ENCODE assay signal across 11 cellular contexts in genomic region chr21:34877485-34878128, GRCh38.
A peak's percentile ranks its signal among the peaks of the same experiment; 100 is the strongest.
DNase-seq lines count a peak whose midpoint lies in the region; ATAC-seq and TF ChIP-seq lines count a peak whose summit lies in the region.
"Had no signal": no experiment of that assay in that cellular context is flagged by ENCODE, and none has a peak within 500 bp of the region (broad histone marks: within the 10 kb centered on the region; RNA-seq: fewer than 3 reads in every experiment).

No MANE protein-coding gene starts in this region.

- peak overlapping the region; percentile 86 for H3K4me2 ChIP-seq in PC-9

- peaks cover 68% of the 10 kb centered on the region for H3F3A ChIP-seq in PC-9 (ENCODE audit: insufficient read depth, low read depth)

- no peak overlapping the region for H3K4me3 Mint-ChIP-seq in activated T-cell treated with anti-CD3 and anti-CD28 coated beads, Interleukin-2, amount 50 U/mL, for 24 hours

- no peak for TF ChIP-seq CTCF in PC-9 (conservative IDR thresholded peaks at IDR 0.05)
- TF ChIP-seq CTCF in transverse colon (IDR thresholded peaks at IDR 0.05): no peak

- H3K9me2 ChIP-seq in PC-9 (ENCODE audit: insufficient read depth): no peaks in the 10 kb centered on the region

- H3K27ac ChIP-seq in PC-9: peak overlapping the region; percentile 85
- H3K27ac ChIP-seq in transverse colon: peak overlapping the region; percentile 67 to 82 (median 80)

- peak overlapping the region; percentile 4 for H3K27ac Mint-ChIP-seq in activated T-cell treated with anti-CD3 and anti-CD28 coated beads, Interleukin-2, amount 50 U/mL, for 24 hours

- H4K20me1 ChIP-seq in PC-9 (ENCODE audit: insufficient read depth): peaks cover 16% of the 10 kb centered on the region; the same call in 1 of the 2 replicates

- H3K4me1 Mint-ChIP-seq in activated T-cell treated with anti-CD3 and anti-CD28 coated beads, Interleukin-2, amount 50 U/mL, for 24 hours (ENCODE audit: low read depth): peaks cover 69% of the 10 kb centered on the region

- TF ChIP-seq EP300 in transverse colon (IDR thresholded peaks at IDR 0.05; ENCODE audit: low read depth): no peak

- H3K4me1 ChIP-seq in PC-9 (replicated peaks; ENCODE audit: insufficient read depth) (peaks cover 70% of the 10 kb centered on the region), transverse colon (peaks cover 0 to 41% (median 25%) of the 10 kb centered on the region in 4 donors)

- peaks cover 56% of the 10 kb centered on the region for H3K36me3 ChIP-seq in PC-9 (ENCODE audit: low read depth)
- peaks cover 0 to 5% (median 0%) of the 10 kb centered on the region in 4 donors for H3K36me3 ChIP-seq in transverse colon

- in situ Hi-C loops in transverse colon (cut with MboI; ENCODE audit: low pct_ligation_motif_present in 1 of 4, low pct_unique_long_range_greater_than_20kb in 1 of 4, low sequenced_read_pairs in 3 of 4): loop anchor here in 3 of 4 donors (10.0 to 25.0 kb wide), 4 partner anchors 73 to 1060 kb away; no protein-coding TSS in a partner anchor

- intact Hi-C loops in PC-9 (cut with micrococcal nuclease; ENCODE audit: unreplicated experiment) (loop anchor here (1.0 kb wide), 1 partner anchor 13 kb away; no protein-coding TSS in a partner anchor), left colon (cut with DNase I, micrococcal nuclease) (no loop called here), transverse colon (cut with DNase I; ENCODE audit: low total_unique reads) (no loop called here)

- no peaks in the 10 kb centered on the region for H3K9me3 ChIP-seq in PC-9 (ENCODE audit: insufficient read depth, low read depth)
- H3K9me3 ChIP-seq in transverse colon: no peaks in the 10 kb centered on the region
- H3K9me3 ChIP-seq: MG63 had no signal

- BruUV-seq in PC-9 (replicated peaks; lab: Mats Ljungman, UMichigan): no TSS peak

- POLR2A ChIA-PET in PC-9 (lab: Charles Lee; ENCODE audit: unreplicated experiment): interaction anchor here (0.6 to 0.7 kb wide), 5 partner anchors 31 to 1336 kb away, joined by 3 to 23 read pairs (median 5); partner anchors contain the start of gene GART

- TF ChIP-seq POLR2A in transverse colon (IDR thresholded peaks at IDR 0.05): no peak

- 63 to 66% methylated on average over 8 to 10 of the region's 10 CpGs for WGBS in transverse colon (ENCODE audit: low coverage in 1 of 2), 2 donors

- no peak overlapping the region for H2AFZ ChIP-seq in PC-9

- peak overlapping the region; percentile 51; the same call in 1 of the 2 replicates for H3K4me3 ChIP-seq in PC-9
- no peak overlapping the region for H3K4me3 ChIP-seq in transverse colon
- H3K4me3 ChIP-seq: MG63 had no signal

- CTCF ChIA-PET in PC-9 (lab: Charles Lee): no interaction called here

- H3K79me2 ChIP-seq in PC-9 (ENCODE audit: low read depth): peaks cover 96% of the 10 kb centered on the region

- H3K27me3 ChIP-seq in PC-9 (ENCODE audit: insufficient read depth, low read depth): no peaks in the 10 kb centered on the region
- H3K27me3 ChIP-seq in transverse colon: no peaks in the 10 kb centered on the region
- H3K27me3 ChIP-seq: MG63 had no signal

- no peaks in the 10 kb centered on the region for H3K9me3 Mint-ChIP-seq in activated T-cell treated with anti-CD3 and anti-CD28 coated beads, Interleukin-2, amount 50 U/mL, for 24 hours

- ATAC-seq in left colon (peak; percentile 90), HG02759 (IDR thresholded peaks at IDR 0.05; ENCODE audit: unreplicated experiment) (no peak)

- DNase-seq in activated T-cell treated with anti-CD3 and anti-CD28 coated beads, Interleukin-2, amount 50 U/mL, for 24 hours: no peak
- DNase-seq in activated T-cell treated with anti-CD3 and anti-CD28 coated beads, Interleukin-2, amount 50 U/mL, for 1 hour: no peak
- peak; percentile 76 to 82 for DNase-seq in PC-9
- peak; percentile 90 to 94 for DNase-seq in left colon
- DNase-seq in transverse colon: peak; percentile 92
- DNase-seq in GF-D8 (lab: John Stamatoyannopoulos, UW): no peak
- no peak for DNase-seq in medulla oblongata (ENCODE audit: extremely low spot score)
- DNase-seq: islet precursor cell, MG63, posterior cingulate gyrus had no signal

- H3K27me3 Mint-ChIP-seq in activated T-cell treated with anti-CD3 and anti-CD28 coated beads, Interleukin-2, amount 50 U/mL, for 24 hours: no peaks in the 10 kb centered on the region

- H3K36me3 Mint-ChIP-seq in activated T-cell treated with anti-CD3 and anti-CD28 coated beads, Interleukin-2, amount 50 U/mL, for 24 hours (ENCODE audit: low read depth): peaks cover 95% of the 10 kb centered on the region

Comparison
In these comparisons a context has a peak if more than half of its experiments do, and no peak if none do; other contexts are left out.
1. DNase-seq: peak in PC-9 (2 of 2), left colon (2 of 2) and transverse colon (single experiment); none in activated T-cell treated with anti-CD3 and anti-CD28 coated beads, Interleukin-2, amount 50 U/mL, for 24 hours (single experiment), activated T-cell treated with anti-CD3 and anti-CD28 coated beads, Interleukin-2, amount 50 U/mL, for 1 hour (single experiment), GF-D8 (single experiment) and medulla oblongata (single experiment).